8 cellular contexts compared by ENCODE assay signal in genomic region chr10:97427571-97428179, GRCh38. TPM values are rescaled to one million over a fixed set of nuclear protein-coding genes. Genes with fewer than 3 reads are reported as not detected.
A peak's percentile ranks its signal among the peaks of the same experiment; 100 is the strongest.
DNase-seq lines count a peak whose midpoint lies in the region; ATAC-seq and TF ChIP-seq lines count a peak whose summit lies in the region.

No MANE protein-coding gene starts in this region.

- peaks cover 42% of the 10 kb centered on the region for H3K36me3 Mint-ChIP-seq in T-helper 1 cell treated with Interleukin-12 subunit alpha and Interleukin-12 subunit beta and Interleukin-4 antibody, amounts not matched to agents 30 μg/mL and 1 μg/mL, for 36 hours (ENCODE audit: low read depth)
- H3K36me3 Mint-ChIP-seq in natural killer cell treated with Interleukin-12 subunit alpha and Interleukin-12 subunit beta and Interleukin-15 and Interleukin-18, amount 100 ng/mL, for 72 hours = peaks cover 11% of the 10 kb centered on the region

- H3K27ac Mint-ChIP-seq in T-helper 1 cell treated with Interleukin-12 subunit alpha and Interleukin-12 subunit beta and Interleukin-4 antibody, amounts not matched to agents 30 μg/mL and 1 μg/mL, for 36 hours = peak overlapping the region; percentile 96
- peak overlapping the region; percentile 88 to 95 for H3K27ac Mint-ChIP-seq in natural killer cell treated with Interleukin-12 subunit alpha and Interleukin-12 subunit beta and Interleukin-15 and Interleukin-18, amount 100 ng/mL, for 72 hours

- H3K27me3 Mint-ChIP-seq in T-helper 1 cell treated with Interleukin-12 subunit alpha and Interleukin-12 subunit beta and Interleukin-4 antibody, amounts not matched to agents 30 μg/mL and 1 μg/mL, for 36 hours (ENCODE audit: low read depth) = peaks cover 3% of the 10 kb centered on the region
- H3K27me3 Mint-ChIP-seq in natural killer cell treated with Interleukin-12 subunit alpha and Interleukin-12 subunit beta and Interleukin-15 and Interleukin-18, amount 100 ng/mL, for 72 hours = no peaks in the 10 kb centered on the region

- peak overlapping the region; percentile 98 for H3K4me3 ChIP-seq in epithelial cell of proximal tubule (ENCODE audit: low read depth, low read length)

- H3K4me3 Mint-ChIP-seq in T-helper 1 cell treated with Interleukin-12 subunit alpha and Interleukin-12 subunit beta and Interleukin-4 antibody, amounts not matched to agents 30 μg/mL and 1 μg/mL, for 36 hours = peak overlapping the region; percentile 90
- peak overlapping the region; percentile 85 for H3K4me3 Mint-ChIP-seq in natural killer cell treated with Interleukin-12 subunit alpha and Interleukin-12 subunit beta and Interleukin-15 and Interleukin-18, amount 100 ng/mL, for 72 hours

- TF ChIP-seq CTCF in epithelial cell of proximal tubule (conservative IDR thresholded peaks at IDR 0.05; ENCODE audit: low read depth, low read length) = no peak

- peak; percentile 47 for DNase-seq in stimulated activated CD4-positive, alpha-beta T cell treated with anti-CD3 and anti-CD28 coated beads, Interleukin-4, amount 100 ng/mL, for 24 hours
- no peak for DNase-seq in stimulated activated CD4-positive, alpha-beta T cell treated with anti-CD3 and anti-CD28 coated beads, Interleukin-4, amount 100 ng/mL, for 1 hour
- DNase-seq in epithelial cell of proximal tubule (ENCODE audit: low read depth) (no peak), NCI-H2107 treated with DMSO at 0.1 percent for 48 hours (lab: John Stamatoyannopoulos, UW; ENCODE audit: unreplicated experiment) (no peak), NAMALWA (ENCODE audit: low spot score) (no peak)
- DNase-seq in natural killer cell treated with Interleukin-12 subunit alpha and Interleukin-12 subunit beta and Interleukin-15 and Interleukin-18, amount 100 ng/mL, for 72 hours (ENCODE audit: low spot score) = no peak

- no peaks in the 10 kb centered on the region for H3K9me3 Mint-ChIP-seq in T-helper 1 cell treated with Interleukin-12 subunit alpha and Interleukin-12 subunit beta and Interleukin-4 antibody, amounts not matched to agents 30 μg/mL and 1 μg/mL, for 36 hours
- H3K9me3 Mint-ChIP-seq in natural killer cell treated with Interleukin-12 subunit alpha and Interleukin-12 subunit beta and Interleukin-15 and Interleukin-18, amount 100 ng/mL, for 72 hours = no peaks in the 10 kb centered on the region

- H3K4me1 Mint-ChIP-seq in T-helper 1 cell treated with Interleukin-12 subunit alpha and Interleukin-12 subunit beta and Interleukin-4 antibody, amounts not matched to agents 30 μg/mL and 1 μg/mL, for 36 hours (ENCODE audit: low read depth) = peaks cover 35% of the 10 kb centered on the region
- peaks cover 26 to 33% of the 10 kb centered on the region in 2 donors for H3K4me1 Mint-ChIP-seq in natural killer cell treated with Interleukin-12 subunit alpha and Interleukin-12 subunit beta and Interleukin-15 and Interleukin-18, amount 100 ng/mL, for 72 hours (ENCODE audit: low read depth in 2 of 2)

- ATAC-seq in natural killer cell treated with Interleukin-12 subunit alpha and Interleukin-12 subunit beta and Interleukin-15 and Interleukin-18, amount 100 ng/mL, for 72 hours = peak in 1 of 2 donors; percentile 37
- no peak for ATAC-seq in GM19455 (IDR thresholded peaks at IDR 0.05; ENCODE audit: unreplicated experiment)

RNA-seq across cellular contexts. Expression of gene PGAM1, which starts 1.7 kb away (rescaled TPM):
- 629 and 772 TPM in 2 replicates for total RNA-seq in epithelial cell of proximal tubule
- total RNA-seq in natural killer cell treated with Interleukin-12 subunit alpha and Interleukin-12 subunit beta and Interleukin-15 and Interleukin-18, amount 100 ng/mL, for 72 hours = 100 to 1,000 TPM; 546 to 554 TPM

RNA-seq across cellular contexts. Expression of gene EXOSC1, which starts 18.1 kb away (rescaled TPM):
- total RNA-seq in epithelial cell of proximal tubule = 34.2 and 65.3 TPM in 2 replicates
- 10 to 100 TPM; 51.0 to 64.5 TPM for total RNA-seq in natural killer cell treated with Interleukin-12 subunit alpha and Interleukin-12 subunit beta and Interleukin-15 and Interleukin-18, amount 100 ng/mL, for 72 hours

RNA-seq across cellular contexts. Expression of gene ZDHHC16, which starts 18.3 kb away (rescaled TPM):
- 44.7 and 78.0 TPM in 2 replicates for total RNA-seq in epithelial cell of proximal tubule
- 10 to 100 TPM; 43.6 to 61.2 TPM for total RNA-seq in natural killer cell treated with Interleukin-12 subunit alpha and Interleukin-12 subunit beta and Interleukin-15 and Interleukin-18, amount 100 ng/mL, for 72 hours

RNA-seq across cellular contexts. Expression of gene RRP12, which starts 26.5 kb away (rescaled TPM):
- 23.5 and 46.3 TPM in 2 replicates for total RNA-seq in epithelial cell of proximal tubule
- 100 to 1,000 TPM in 1 of 2 donors, 10 to 100 TPM in 1; 40.1 to 100 TPM for total RNA-seq in natural killer cell treated with Interleukin-12 subunit alpha and Interleukin-12 subunit beta and Interleukin-15 and Interleukin-18, amount 100 ng/mL, for 72 hours
